ENCODE assay signal across 8 cellular contexts in the genomic region with DNA sequence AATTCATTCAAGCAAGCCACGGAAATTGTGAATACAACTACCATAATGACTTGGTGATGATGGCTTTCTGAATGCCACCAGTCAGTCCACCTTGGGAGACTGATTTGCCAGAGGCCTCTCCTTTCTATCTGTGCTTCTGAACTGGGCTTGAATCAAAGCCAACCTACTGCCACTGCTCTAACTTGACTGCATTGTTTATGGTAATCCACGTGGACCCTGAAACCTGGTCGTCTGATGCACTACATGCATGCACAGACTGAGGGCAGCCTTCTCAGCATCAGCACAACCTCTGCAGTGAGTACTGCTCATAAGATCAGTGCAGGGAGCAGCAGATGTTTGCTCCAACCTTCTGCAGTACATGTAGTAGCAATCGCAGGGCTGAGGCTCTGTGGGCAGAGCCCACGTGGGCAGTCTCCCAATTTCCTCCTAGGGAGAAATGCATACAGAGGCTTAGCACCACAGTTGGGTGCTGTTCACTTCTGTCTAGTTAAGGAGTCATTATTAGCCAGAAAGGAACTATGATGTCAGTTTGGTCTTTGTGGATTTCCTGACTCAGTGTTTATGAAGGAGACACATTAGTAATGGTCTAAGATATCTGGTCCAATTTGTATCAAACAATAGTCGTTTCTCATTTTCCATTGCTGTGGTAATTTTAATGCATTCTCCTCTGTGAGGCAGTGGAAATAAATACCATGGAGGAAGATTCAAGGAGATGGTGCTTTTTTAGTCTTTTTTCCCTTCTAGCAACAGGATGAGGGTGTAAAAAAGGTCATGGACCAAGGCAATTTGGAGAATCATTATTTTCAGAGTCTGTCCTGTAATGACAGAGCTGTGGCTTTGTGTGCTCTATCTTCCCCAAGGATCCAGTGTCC.
DNase-seq lines count a peak whose midpoint lies in the region; ATAC-seq and TF ChIP-seq lines count a peak whose summit lies in the region.

No MANE protein-coding gene starts in this region.

- peak overlapping the region; percentile 28 for H3K4me3 ChIP-seq in CD8-positive, alpha-beta memory T cell (ENCODE audit: low read length)
- H3K4me3 ChIP-seq in fibroblast of the aortic adventitia (ENCODE audit: low read depth, low read length) (no peak overlapping the region), stomach (no peak overlapping the region)

- H3K27ac Mint-ChIP-seq in CD8-positive, alpha-beta memory T cell = peak overlapping the region; percentile 69 to 95 (median 92)
- peak overlapping the region; percentile 99 for H3K27ac Mint-ChIP-seq in activated CD4-positive, alpha-beta T cell treated with anti-CD3 and anti-CD28 coated beads, Interleukin-2, amount 10 ng/mL, durations not matched to agents 24 days and 14 days
- H3K27ac Mint-ChIP-seq in stimulated activated naive CD8-positive, alpha-beta T cell treated with anti-CD3 and anti-CD28 coated beads, Interleukin-15, amount 100 ng/mL, for 72 hours = peak overlapping the region; percentile 99

- intact Hi-C loops in activated CD4-positive, alpha-beta T cell treated with anti-CD3 and anti-CD28 coated beads, Interleukin-2, amount 10 ng/mL, durations not matched to agents 24 days and 14 days (cut with micrococcal nuclease) = loop anchor here (1.0 to 2.0 kb wide), 10 partner anchors 15 to 636 kb away; no protein-coding TSS in a partner anchor
- intact Hi-C loops in stomach (cut with DNase I; ENCODE audit: low total_unique reads) = no loop called here

- CTCF ChIA-PET in CD8-positive, alpha-beta memory T cell (lab: Charles Lee) = interaction anchor here (0.7 to 1.2 kb wide), 6 partner anchors 11 to 188 kb away, joined by 3 to 4 read pairs (median 3); no protein-coding TSS in a partner anchor

- H3K27ac ChIP-seq in CD8-positive, alpha-beta memory T cell (ENCODE audit: low read depth, low read length) = no peak overlapping the region
- H3K27ac ChIP-seq in stomach = no peak overlapping the region

- H3K4me3 Mint-ChIP-seq in CD8-positive, alpha-beta memory T cell = peak overlapping the region in 6 of 7 donors; percentile 43 to 84 (median 67)
- peak overlapping the region; percentile 77 for H3K4me3 Mint-ChIP-seq in activated CD4-positive, alpha-beta T cell treated with anti-CD3 and anti-CD28 coated beads, Interleukin-2, amount 10 ng/mL, durations not matched to agents 24 days and 14 days
- H3K4me3 Mint-ChIP-seq in stimulated activated naive CD8-positive, alpha-beta T cell treated with anti-CD3 and anti-CD28 coated beads, Interleukin-15, amount 100 ng/mL, for 72 hours = peak overlapping the region; percentile 78 to 86

- POLR2A ChIA-PET in CD8-positive, alpha-beta memory T cell (lab: Charles Lee) = interaction anchor here (0.6 kb wide), 1 partner anchor 34 kb away, joined by 19 read pairs; no protein-coding TSS in a partner anchor

- ATAC-seq in GM19324 (IDR thresholded peaks at IDR 0.05; ENCODE audit: low FRiP score, unreplicated experiment) (peak; percentile 68), HG03280 (IDR thresholded peaks at IDR 0.05; ENCODE audit: unreplicated experiment) (peak; percentile 94)
- peak; percentile 88 for ATAC-seq in stimulated activated naive CD8-positive, alpha-beta T cell treated with anti-CD3 and anti-CD28 coated beads, Interleukin-15, amount 100 ng/mL, for 72 hours

- peaks cover 29% of the 10 kb centered on the region for H3K4me1 ChIP-seq in CD8-positive, alpha-beta memory T cell (ENCODE audit: insufficient read depth, low read length)
- H3K4me1 ChIP-seq in stomach = no peaks in the 10 kb centered on the region

- no peaks in the 10 kb centered on the region for H3K36me3 ChIP-seq in CD8-positive, alpha-beta memory T cell (ENCODE audit: insufficient read depth, low read length)
- H3K36me3 ChIP-seq in stomach = no peaks in the 10 kb centered on the region

- WGBS in stomach, 5 donors = 15 to 33% (median 26%) methylated on average over 5 to 6 of the region's 6 CpGs

- TF ChIP-seq POLR2A in stomach (IDR thresholded peaks at IDR 0.05) = no peak

- TF ChIP-seq EP300 in stomach (IDR thresholded peaks at IDR 0.05) = no peak

- no peaks in the 10 kb centered on the region for H3K27me3 ChIP-seq in CD8-positive, alpha-beta memory T cell (ENCODE audit: insufficient read depth, low read length, poor library complexity, severe bottlenecking)
- H3K27me3 ChIP-seq in stomach = no peaks in the 10 kb centered on the region

- peak; percentile 41 for TF ChIP-seq CTCF in fibroblast of the aortic adventitia (IDR thresholded peaks at IDR 0.05; ENCODE audit: insufficient read depth, low read length)
- TF ChIP-seq CTCF in stomach (IDR thresholded peaks at IDR 0.05) = no peak

- H3K4me1 Mint-ChIP-seq in CD8-positive, alpha-beta memory T cell = peaks cover 23 to 42% (median 27%) of the 10 kb centered on the region in 3 donors
- peaks cover 54% of the 10 kb centered on the region for H3K4me1 Mint-ChIP-seq in activated CD4-positive, alpha-beta T cell treated with anti-CD3 and anti-CD28 coated beads, Interleukin-2, amount 10 ng/mL, durations not matched to agents 24 days and 14 days
- H3K4me1 Mint-ChIP-seq in stimulated activated naive CD8-positive, alpha-beta T cell treated with anti-CD3 and anti-CD28 coated beads, Interleukin-15, amount 100 ng/mL, for 72 hours = peaks cover 77% of the 10 kb centered on the region

- peak in 2 of 5 donors; percentile 24 to 59 for DNase-seq in CD8-positive, alpha-beta memory T cell
- peak; percentile 80 for DNase-seq in activated CD4-positive, alpha-beta T cell treated with anti-CD3 and anti-CD28 coated beads, Interleukin-2, amount 10 ng/mL, durations not matched to agents 24 days and 14 days
- DNase-seq in fibroblast of the aortic adventitia (ENCODE audit: low read depth) (peak; percentile 84), stomach (no peak), NCI-H187 treated with DMSO at 0.1 percent for 48 hours (lab: John Stamatoyannopoulos, UW) (no peak)
- peak; percentile 62 to 63 for DNase-seq in stimulated activated naive CD8-positive, alpha-beta T cell treated with anti-CD3 and anti-CD28 coated beads, Interleukin-15, amount 100 ng/mL, for 72 hours

- H3K9me3 ChIP-seq in CD8-positive, alpha-beta memory T cell (ENCODE audit: low read length) = no peaks in the 10 kb centered on the region
- no peaks in the 10 kb centered on the region for H3K9me3 ChIP-seq in stomach

- H3K9me3 Mint-ChIP-seq in CD8-positive, alpha-beta memory T cell = no peaks in the 10 kb centered on the region
- H3K9me3 Mint-ChIP-seq in activated CD4-positive, alpha-beta T cell treated with anti-CD3 and anti-CD28 coated beads, Interleukin-2, amount 10 ng/mL, durations not matched to agents 24 days and 14 days = peaks cover 13% of the 10 kb centered on the region
- peaks cover 6 to 7% of the 10 kb centered on the region in 2 donors for H3K9me3 Mint-ChIP-seq in stimulated activated naive CD8-positive, alpha-beta T cell treated with anti-CD3 and anti-CD28 coated beads, Interleukin-15, amount 100 ng/mL, for 72 hours

- H3K27me3 Mint-ChIP-seq in CD8-positive, alpha-beta memory T cell = no peaks in the 10 kb centered on the region
- H3K27me3 Mint-ChIP-seq in activated CD4-positive, alpha-beta T cell treated with anti-CD3 and anti-CD28 coated beads, Interleukin-2, amount 10 ng/mL, durations not matched to agents 24 days and 14 days = no peaks in the 10 kb centered on the region
- H3K27me3 Mint-ChIP-seq in stimulated activated naive CD8-positive, alpha-beta T cell treated with anti-CD3 and anti-CD28 coated beads, Interleukin-15, amount 100 ng/mL, for 72 hours = no peaks in the 10 kb centered on the region

- H3K36me3 Mint-ChIP-seq in CD8-positive, alpha-beta memory T cell = peaks cover 0 to 2% (median 0%) of the 10 kb centered on the region in 3 donors
- H3K36me3 Mint-ChIP-seq in activated CD4-positive, alpha-beta T cell treated with anti-CD3 and anti-CD28 coated beads, Interleukin-2, amount 10 ng/mL, durations not matched to agents 24 days and 14 days (ENCODE audit: low read depth) = peaks cover 9% of the 10 kb centered on the region

Comparison
In these comparisons a context has a peak if more than half of its experiments do, and no peak if none do; other contexts are left out.
1. DNase-seq: peak in activated CD4-positive, alpha-beta T cell treated with anti-CD3 and anti-CD28 coated beads, Interleukin-2, amount 10 ng/mL, durations not matched to agents 24 days and 14 days (single experiment), fibroblast of the aortic adventitia (single experiment) and stimulated activated naive CD8-positive, alpha-beta T cell treated with anti-CD3 and anti-CD28 coated beads, Interleukin-15, amount 100 ng/mL, for 72 hours (2 of 2); none in stomach (single experiment) and NCI-H187 treated with DMSO at 0.1 percent for 48 hours (single experiment).
2. Peak in every context shown above with its lines, with median percentiles within 50 percentile points of each other: H3K27ac Mint-ChIP-seq, H3K4me3 Mint-ChIP-seq and ATAC-seq.